ENCODE assay signal across 27 cellular contexts in the genomic region with DNA sequence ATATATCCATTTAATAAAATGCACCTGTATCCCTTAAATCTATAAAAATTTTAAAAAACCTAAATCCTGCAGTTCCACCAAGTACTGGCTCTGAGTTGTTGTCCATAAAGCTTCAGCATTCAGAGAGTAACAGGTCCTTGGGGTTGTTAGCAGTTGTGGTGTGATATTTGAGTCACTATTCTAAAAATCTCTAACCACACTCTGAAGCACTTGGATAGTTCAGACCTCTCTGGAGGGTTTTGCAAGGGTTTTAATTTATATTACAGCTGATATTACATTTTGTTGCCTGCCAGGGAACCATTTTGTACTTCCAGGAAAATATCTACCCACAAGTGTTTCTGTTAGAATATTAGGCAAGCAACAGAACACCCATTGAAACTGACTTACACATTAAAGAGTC.
DNase-seq lines count a peak whose midpoint lies in the region; ATAC-seq and TF ChIP-seq lines count a peak whose summit lies in the region.
"Had no signal": no experiment of that assay in that cellular context is flagged by ENCODE, and none has a peak within 500 bp of the region (broad histone marks: within the 10 kb centered on the region; RNA-seq: fewer than 3 reads in every experiment).

No MANE protein-coding gene starts in this region.

- no peaks in the 10 kb centered on the region for H3K79me2 ChIP-seq in smooth muscle cell (ENCODE audit: low read depth)

- H3K9me3 ChIP-seq in BLaER1 (no peaks in the 10 kb centered on the region), smooth muscle cell (replicated peaks; ENCODE audit: low read depth) (no peaks in the 10 kb centered on the region)
- H3K9me3 ChIP-seq: BE2C, SJSA1 had no signal

- no peak for TF ChIP-seq CTCF in smooth muscle cell (IDR thresholded peaks at IDR 0.05; ENCODE audit: borderline replicate concordance, insufficient read depth, poor library complexity, severe bottlenecking)

- H3K36me3 ChIP-seq in BLaER1 (no peaks in the 10 kb centered on the region), smooth muscle cell (ENCODE audit: low read depth) (no peaks in the 10 kb centered on the region)
- H3K36me3 ChIP-seq: BE2C, SJSA1, WERI-Rb-1 had no signal

- H3K9ac ChIP-seq in BLaER1 (no peak overlapping the region), smooth muscle cell (ENCODE audit: low read depth) (no peak overlapping the region)

- no peak overlapping the region; the same call in 1 of the 2 replicates for H3K27ac ChIP-seq in BLaER1
- no peak overlapping the region for H3K27ac ChIP-seq in smooth muscle cell (ENCODE audit: low read depth)
- H3K27ac ChIP-seq: RWPE1, SJSA1, WERI-Rb-1 had no signal

- H3F3A ChIP-seq in smooth muscle cell (ENCODE audit: low read depth) = no peaks in the 10 kb centered on the region

- ATAC-seq in GM21737 (IDR thresholded peaks at IDR 0.05; ENCODE audit: unreplicated experiment) = no peak
- ATAC-seq: activated T-cell treated with anti-CD3 and anti-CD28 coated beads, Interleukin-2, amount 50 U/mL, for 4 hours; esophagus mucosa; stimulated activated naive B cell treated with anti-CD40 and anti-IgM and Interleukin-4, amounts not matched to agents 10 μg/mL and 1 μg/mL and 100 μg/mL, for 72 hours; T-cell had no signal

- DNase-seq in NCI-H2107 treated with DMSO at 0.1 percent for 48 hours (lab: John Stamatoyannopoulos, UW; ENCODE audit: unreplicated experiment) = peak; percentile 70
- peak; percentile 71 for DNase-seq in fibroblast of peridontal ligament (ENCODE audit: extremely low read depth)
- no peak for DNase-seq in smooth muscle cell (lab: John Stamatoyannopoulos, UW; ENCODE audit: unreplicated experiment)
- DNase-seq in NCI-H187 treated with DMSO at 0.1 percent for 48 hours (lab: John Stamatoyannopoulos, UW) = no peak
- DNase-seq in NCI-H524 (lab: John Stamatoyannopoulos, UW) = no peak
- DNase-seq: activated CD4-positive, alpha-beta T cell treated with anti-CD3 and anti-CD28 coated beads for 48 hours; activated gamma-delta T cell; activated naive CD8-positive, alpha-beta T cell treated with anti-CD3 and anti-CD28 coated beads for 36 hours; activated T-cell treated with anti-CD3 and anti-CD28 coated beads, Interleukin-2, amount 50 U/mL, for 4 hours; BE2C; dermis blood vessel endothelial cell; DMS 273 treated with DMSO at 0.1 percent for 48 hours; H7; Karpas-422; kidney; naive B cell; NCI-H1436; NCI-H2081 treated with DMSO at 0.1 percent for 48 hours; NCI-H446; stimulated activated naive B cell treated with anti-CD40 and anti-IgM and Interleukin-4, amounts not matched to agents 10 μg/mL and 1 μg/mL and 100 μg/mL, for 72 hours; T-cell; WERI-Rb-1 had no signal

- no peaks in the 10 kb centered on the region for H4K20me1 ChIP-seq in BLaER1
- H4K20me1 ChIP-seq in smooth muscle cell (ENCODE audit: low read depth) = no peaks in the 10 kb centered on the region

- H3K4me2 ChIP-seq in BLaER1 = peak overlapping the region; percentile 40
- no peak overlapping the region for H3K4me2 ChIP-seq in smooth muscle cell

- H3K27me3 ChIP-seq in BLaER1 (no peaks in the 10 kb centered on the region), smooth muscle cell (ENCODE audit: low read depth) (no peaks in the 10 kb centered on the region)
- H3K27me3 ChIP-seq: BE2C, SJSA1 had no signal

- H3K4me3 ChIP-seq in BLaER1 (no peak overlapping the region), smooth muscle cell (no peak overlapping the region)
- H3K4me3 ChIP-seq: SJSA1 had no signal

- H3K4me1 ChIP-seq in BLaER1 (peaks cover 19% of the 10 kb centered on the region), smooth muscle cell (ENCODE audit: low read depth) (no peaks in the 10 kb centered on the region)
- H3K4me1 ChIP-seq: BE2C, SJSA1 had no signal

- peak overlapping the region; percentile 18 for H2AFZ ChIP-seq in smooth muscle cell (ENCODE audit: low read depth)

Comparison
In these comparisons a context has a peak if more than half of its experiments do, and no peak if none do; other contexts are left out.
1. DNase-seq: peak in NCI-H2107 treated with DMSO at 0.1 percent for 48 hours (single experiment) and fibroblast of peridontal ligament (single experiment); none in smooth muscle cell (single experiment), NCI-H187 treated with DMSO at 0.1 percent for 48 hours (single experiment) and NCI-H524 (0 of 2).